26 cellular contexts compared by ENCODE assay signal in genomic region chr9:130772185-130772584, GRCh38.
"Had no signal": no experiment of that assay in that cellular context is flagged by ENCODE, and none has a peak within 500 bp of the region (broad histone marks: within the 10 kb centered on the region; RNA-seq: fewer than 3 reads in every experiment).

No MANE protein-coding gene starts in this region.

- H3K9me3 Mint-ChIP-seq: central memory CD8-positive, alpha-beta T cell had no signal

- H3K4me1 ChIP-seq: ascending aorta had no signal

- ATAC-seq: activated CD8-positive, alpha-beta T cell treated with anti-CD3 and anti-CD28 coated beads for 36 hours; activated naive CD4-positive, alpha-beta T cell treated with anti-CD3 and anti-CD28 coated beads, Interleukin-2, amount 50 U/mL, for 72 hours; activated naive CD8-positive, alpha-beta T cell treated with anti-CD3 and anti-CD28 coated beads, Interleukin-2, amount 50 U/mL, for 24 hours; body of pancreas; Panc1; SK-N-SH treated with all-trans-retinoic acid at 6 μM for 48 hours had no signal

- H3K4me3 Mint-ChIP-seq: activated CD8-positive, alpha-beta T cell treated with anti-CD3 and anti-CD28 coated beads for 36 hours; activated naive CD8-positive, alpha-beta T cell treated with anti-CD3 and anti-CD28 coated beads, Interleukin-2, amount 50 U/mL, for 24 hours; central memory CD8-positive, alpha-beta T cell had no signal

- H3K9me3 ChIP-seq: ascending aorta, body of pancreas, SJSA1 had no signal

- H3K27ac ChIP-seq: ascending aorta, body of pancreas, RWPE1, SJSA1 had no signal

- H3K4me3 ChIP-seq: ascending aorta, body of pancreas, SJSA1 had no signal

- H3K27me3 Mint-ChIP-seq: activated CD8-positive, alpha-beta T cell treated with anti-CD3 and anti-CD28 coated beads for 36 hours; central memory CD8-positive, alpha-beta T cell had no signal

- H3K27me3 ChIP-seq: ascending aorta, body of pancreas, SJSA1 had no signal

- DNase-seq: activated CD4-positive, CD25-positive, alpha-beta regulatory T cell; activated CD8-positive, alpha-beta memory T cell treated with anti-CD3 and anti-CD28 coated beads, Interleukin-2, amount 50 U/mL, for 48 hours; activated CD8-positive, alpha-beta T cell treated with anti-CD3 and anti-CD28 coated beads for 36 hours; activated naive CD8-positive, alpha-beta T cell treated with anti-CD3 and anti-CD28 coated beads, Interleukin-2, amount 50 U/mL, for 24 hours; activated T-cell treated with anti-CD3 and anti-CD28 coated beads, Interleukin-2, amount 50 U/mL, for 1 hour; amniotic stem cell; body of pancreas; Karpas-422; MM.1S; NCI-H1105; NCI-H1436 treated with DMSO at 0.1 percent for 48 hours; NCI-H187; NCI-H2081; NCI-H510A treated with DMSO at 0.1 percent for 48 hours; NCI-H69; NK-92 treated with Interleukin-12 subunit alpha and Interleukin-12 subunit beta, amount 100 ng/mL, for 24 hours; OCI-M1; SHP77; SW 1271 had no signal

- H3K27ac Mint-ChIP-seq: activated CD8-positive, alpha-beta T cell treated with anti-CD3 and anti-CD28 coated beads for 36 hours; activated naive CD4-positive, alpha-beta T cell treated with anti-CD3 and anti-CD28 coated beads, Interleukin-2, amount 50 U/mL, for 72 hours; activated naive CD8-positive, alpha-beta T cell treated with anti-CD3 and anti-CD28 coated beads, Interleukin-2, amount 50 U/mL, for 24 hours had no signal

- H3K36me3 ChIP-seq: ascending aorta, SJSA1 had no signal
